Comparison of ENCODE assay signal across 1 cellular context in genomic region chr22:42581762-42582716, GRCh38.
A peak's percentile ranks its signal among the peaks of the same experiment; 100 is the strongest.
TF ChIP-seq lines count a peak whose summit lies in the region.

No MANE protein-coding gene starts in this region.

TF ChIP-seq in K562, 482 proteins besides CTCF, POLR2A, EP300 and RAD21 (continued from another document):
- TF ChIP-seq, protein P1, sequence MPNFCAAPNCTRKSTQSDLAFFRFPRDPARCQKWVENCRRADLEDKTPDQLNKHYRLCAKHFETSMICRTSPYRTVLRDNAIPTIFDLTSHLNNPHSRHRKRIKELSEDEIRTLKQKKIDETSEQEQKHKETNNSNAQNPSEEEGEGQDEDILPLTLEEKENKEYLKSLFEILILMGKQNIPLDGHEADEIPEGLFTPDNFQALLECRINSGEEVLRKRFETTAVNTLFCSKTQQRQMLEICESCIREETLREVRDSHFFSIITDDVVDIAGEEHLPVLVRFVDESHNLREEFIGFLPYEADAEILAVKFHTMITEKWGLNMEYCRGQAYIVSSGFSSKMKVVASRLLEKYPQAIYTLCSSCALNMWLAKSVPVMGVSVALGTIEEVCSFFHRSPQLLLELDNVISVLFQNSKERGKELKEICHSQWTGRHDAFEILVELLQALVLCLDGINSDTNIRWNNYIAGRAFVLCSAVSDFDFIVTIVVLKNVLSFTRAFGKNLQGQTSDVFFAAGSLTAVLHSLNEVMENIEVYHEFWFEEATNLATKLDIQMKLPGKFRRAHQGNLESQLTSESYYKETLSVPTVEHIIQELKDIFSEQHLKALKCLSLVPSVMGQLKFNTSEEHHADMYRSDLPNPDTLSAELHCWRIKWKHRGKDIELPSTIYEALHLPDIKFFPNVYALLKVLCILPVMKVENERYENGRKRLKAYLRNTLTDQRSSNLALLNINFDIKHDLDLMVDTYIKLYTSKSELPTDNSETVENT (CRISPR knock-in tag; IDR thresholded peaks at IDR 0.05): 0 out of 2 replicates have a peak, but pooled peaks have one; percentile 51
- TF ChIP-seq, protein P2, sequence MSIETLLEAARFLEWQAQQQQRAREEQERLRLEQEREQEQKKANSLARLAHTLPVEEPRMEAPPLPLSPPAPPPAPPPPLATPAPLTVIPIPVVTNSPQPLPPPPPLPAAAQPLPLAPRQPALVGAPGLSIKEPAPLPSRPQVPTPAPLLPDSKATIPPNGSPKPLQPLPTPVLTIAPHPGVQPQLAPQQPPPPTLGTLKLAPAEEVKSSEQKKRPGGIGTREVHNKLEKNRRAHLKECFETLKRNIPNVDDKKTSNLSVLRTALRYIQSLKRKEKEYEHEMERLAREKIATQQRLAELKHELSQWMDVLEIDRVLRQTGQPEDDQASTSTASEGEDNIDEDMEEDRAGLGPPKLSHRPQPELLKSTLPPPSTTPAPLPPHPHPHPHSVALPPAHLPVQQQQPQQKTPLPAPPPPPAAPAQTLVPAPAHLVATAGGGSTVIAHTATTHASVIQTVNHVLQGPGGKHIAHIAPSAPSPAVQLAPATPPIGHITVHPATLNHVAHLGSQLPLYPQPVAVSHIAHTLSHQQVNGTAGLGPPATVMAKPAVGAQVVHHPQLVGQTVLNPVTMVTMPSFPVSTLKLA (conservative IDR thresholded peaks at IDR 0.05): peak; percentile 7 to 69; a peak in 2 of 4 replicates
- TF ChIP-seq C11orf30 (IDR thresholded peaks at IDR 0.05; ENCODE audit: low read depth) (peak; percentile 78), ZNF764 (CRISPR knock-in tag; IDR thresholded peaks at IDR 0.05; ENCODE audit: low read depth) (no peak), HCFC1 (IDR thresholded peaks at IDR 0.05; ENCODE audit: low read depth, low read length) (peak; percentile 63), COPS2 (conservative IDR thresholded peaks at IDR 0.05) (no peak), TAF1 (IDR thresholded peaks at IDR 0.05; ENCODE audit: control insufficient read depth, extremely low read depth, insufficient read depth, low read length, severe bottlenecking) (peak; percentile 69), E2F5 (CRISPR knock-in tag; IDR thresholded peaks at IDR 0.05) (no peak), CXXC5 (CRISPR knock-in tag; IDR thresholded peaks at IDR 0.05) (0 out of 2 replicates have a peak, but pooled peaks have one; percentile 33), BCLAF1 (IDR thresholded peaks at IDR 0.05; ENCODE audit: borderline replicate concordance in 1 of 2, control insufficient read depth in 1 of 2, low read depth in 2 of 2, low read length in 1 of 2) (no peak), KDM5B (IDR thresholded peaks at IDR 0.05; ENCODE audit: insufficient replicate concordance, low read depth, low read length) (peak; percentile 50), EP400 (IDR thresholded peaks at IDR 0.05) (peak; percentile 58; the same call in 1 of the 2 replicates), HDAC1 (IDR thresholded peaks at IDR 0.05) (peak in 1 of 2 experiments; percentile 67; a peak in 1 of 4 replicates), POLR2G (IDR thresholded peaks at IDR 0.05; ENCODE audit: low read depth, low read length) (peak; percentile 88), POLR2B (IDR thresholded peaks at IDR 0.05; ENCODE audit: low read depth, partially characterized antibody) (peak; percentile 35), PHF8 (IDR thresholded peaks at IDR 0.05; ENCODE audit: borderline replicate concordance, low read length) (peak; percentile 76; the same call in 1 of the 2 replicates)
- TF ChIP-seq, protein P3, sequence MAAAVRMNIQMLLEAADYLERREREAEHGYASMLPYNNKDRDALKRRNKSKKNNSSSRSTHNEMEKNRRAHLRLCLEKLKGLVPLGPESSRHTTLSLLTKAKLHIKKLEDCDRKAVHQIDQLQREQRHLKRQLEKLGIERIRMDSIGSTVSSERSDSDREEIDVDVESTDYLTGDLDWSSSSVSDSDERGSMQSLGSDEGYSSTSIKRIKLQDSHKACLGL (CRISPR knock-in tag; IDR thresholded peaks at IDR 0.05; ENCODE audit: borderline replicate concordance, poor library complexity, severe bottlenecking): peak; percentile 57
- TF ChIP-seq, protein P4, sequence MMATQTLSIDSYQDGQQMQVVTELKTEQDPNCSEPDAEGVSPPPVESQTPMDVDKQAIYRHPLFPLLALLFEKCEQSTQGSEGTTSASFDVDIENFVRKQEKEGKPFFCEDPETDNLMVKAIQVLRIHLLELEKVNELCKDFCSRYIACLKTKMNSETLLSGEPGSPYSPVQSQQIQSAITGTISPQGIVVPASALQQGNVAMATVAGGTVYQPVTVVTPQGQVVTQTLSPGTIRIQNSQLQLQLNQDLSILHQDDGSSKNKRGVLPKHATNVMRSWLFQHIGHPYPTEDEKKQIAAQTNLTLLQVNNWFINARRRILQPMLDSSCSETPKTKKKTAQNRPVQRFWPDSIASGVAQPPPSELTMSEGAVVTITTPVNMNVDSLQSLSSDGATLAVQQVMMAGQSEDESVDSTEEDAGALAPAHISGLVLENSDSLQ (IDR thresholded peaks at IDR 0.05): 0 out of 2 replicates have a peak, but pooled peaks have one; percentile 41
TF ChIP-seq in K562: peak in this region for 37.
